1 cellular context compared by ENCODE assay signal in the genomic region with DNA sequence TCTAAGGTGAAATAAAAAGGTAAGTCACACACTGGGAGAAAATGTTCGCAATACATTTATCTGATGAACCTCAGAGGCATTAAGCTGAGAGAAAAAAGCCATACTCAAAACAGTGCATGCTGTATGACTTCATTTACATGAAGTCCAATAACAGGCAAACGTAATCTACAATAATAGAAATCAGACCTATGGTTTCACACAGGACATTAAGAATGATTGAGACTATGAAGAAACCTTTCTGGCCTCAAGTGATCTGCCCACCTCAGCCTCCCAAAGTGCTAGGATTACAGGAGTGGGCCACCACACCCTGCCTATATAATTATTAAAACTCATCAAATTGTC.
TF ChIP-seq lines count a peak whose summit lies in the region.

No MANE protein-coding gene starts in this region.

TF ChIP-seq in GM12878, 131 proteins besides CTCF, POLR2A, EP300 and RAD21:
- TF ChIP-seq E2F8 (IDR thresholded peaks at IDR 0.05; ENCODE audit: low read depth, partially characterized antibody), result no peak
- TF ChIP-seq SUZ12 (IDR thresholded peaks at IDR 0.05; ENCODE audit: unreplicated experiment), result no peak
- no peak for TF ChIP-seq NR2C1 (IDR thresholded peaks at IDR 0.05)
- TF ChIP-seq BHLHE40 (IDR thresholded peaks at IDR 0.05; ENCODE audit: borderline replicate concordance in 1 of 2, low read depth in 2 of 2, low read length in 1 of 2), result no peak
- no peak for TF ChIP-seq DPF2 (IDR thresholded peaks at IDR 0.05)
